In the genomic region with DNA sequence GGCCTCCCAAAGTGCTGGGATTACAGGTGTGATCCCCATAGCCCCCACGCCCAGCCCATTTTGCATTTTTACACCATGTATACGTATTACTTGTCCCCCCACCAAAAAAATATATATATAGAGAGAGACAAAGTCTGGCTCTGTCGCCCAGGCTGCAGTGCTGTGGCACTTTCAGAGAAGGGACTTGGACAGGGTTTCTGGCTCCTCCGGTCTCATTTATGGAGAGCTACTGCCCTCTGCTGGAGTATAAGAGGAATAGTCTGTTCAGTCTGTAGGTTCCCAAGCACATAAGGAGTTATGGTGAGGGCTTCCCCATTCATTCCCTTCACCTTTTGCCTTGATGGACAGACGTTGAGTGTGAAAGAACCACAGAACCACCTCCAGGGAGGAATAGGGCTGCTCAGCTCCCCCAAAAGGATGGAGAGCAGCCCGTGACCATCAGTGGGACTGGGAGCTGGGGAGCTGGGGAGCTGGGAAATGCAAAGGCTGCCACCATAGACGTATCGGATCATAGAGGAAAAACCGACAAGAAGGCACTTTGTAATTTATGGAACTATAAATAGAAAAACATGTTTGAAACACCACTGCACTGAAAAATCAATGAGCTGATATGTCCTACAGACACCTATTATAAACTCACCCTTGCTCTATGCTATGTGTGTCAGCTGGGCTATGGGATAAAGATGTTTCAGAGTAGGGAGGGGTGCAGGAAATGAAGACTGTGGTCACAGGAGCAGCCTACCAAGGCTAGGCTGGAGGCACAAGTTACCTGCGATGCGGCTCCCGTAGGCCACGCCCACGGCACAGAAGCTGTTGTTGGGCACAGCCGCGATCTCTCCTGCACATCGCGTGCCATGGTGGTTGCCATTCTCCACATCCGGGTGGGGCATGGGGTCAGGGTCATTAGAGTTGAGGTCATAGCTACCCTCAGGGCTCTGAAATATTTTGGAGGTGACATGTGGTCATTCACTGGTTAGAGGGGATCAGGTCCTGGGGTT, we compare ENCODE assay signal across 8 cellular contexts. TPM values are rescaled to one million over a fixed set of nuclear protein-coding genes. Genes with fewer than 3 reads are reported as not detected.
A peak's percentile ranks its signal among the peaks of the same experiment; 100 is the strongest.
DNase-seq lines count a peak whose midpoint lies in the region; ATAC-seq and TF ChIP-seq lines count a peak whose summit lies in the region.

No MANE protein-coding gene starts in this region.

- no peak overlapping the region for H3K4me3 Mint-ChIP-seq in activated CD4-positive, alpha-beta memory T cell treated with anti-CD3 and anti-CD28 coated beads, Interleukin-2, amount 10 ng/mL, durations not matched to agents 7 days and 5 days
- H3K4me3 Mint-ChIP-seq in natural killer cell, result peak overlapping the region; percentile 4

- CTCF ChIA-PET in activated CD4-positive, alpha-beta memory T cell treated with anti-CD3 and anti-CD28 coated beads, Interleukin-2, amount 10 ng/mL, durations not matched to agents 7 days and 5 days (lab: Charles Lee), result interaction anchor here (0.7 to 9.9 kb wide), 30 partner anchors 10 to 607 kb away, joined by 3 to 95 read pairs (median 4); partner anchors contain the start of genes APOA5, CEP164, PAFAH1B2 and SIDT2

- no peak overlapping the region for H3K4me3 ChIP-seq in GM12865 (ENCODE audit: low read depth, low read length)

- POLR2A ChIA-PET in activated CD4-positive, alpha-beta memory T cell treated with anti-CD3 and anti-CD28 coated beads, Interleukin-2, amount 10 ng/mL, durations not matched to agents 7 days and 5 days (lab: Charles Lee), result interaction anchor here (1.0 to 2.4 kb wide), 7 partner anchors 9 to 338 kb away, joined by 3 to 17 read pairs (median 7); partner anchors contain the start of genes CEP164, PAFAH1B2 and SIDT2

- peak overlapping the region; percentile 49 for H3K27ac Mint-ChIP-seq in activated CD4-positive, alpha-beta memory T cell treated with anti-CD3 and anti-CD28 coated beads, Interleukin-2, amount 10 ng/mL, durations not matched to agents 7 days and 5 days
- peak overlapping the region; percentile 64 to 75 for H3K27ac Mint-ChIP-seq in natural killer cell

- no peaks in the 10 kb centered on the region for H3K27me3 Mint-ChIP-seq in activated CD4-positive, alpha-beta memory T cell treated with anti-CD3 and anti-CD28 coated beads, Interleukin-2, amount 10 ng/mL, durations not matched to agents 7 days and 5 days
- H3K27me3 Mint-ChIP-seq in natural killer cell (ENCODE audit: low read depth in 2 of 2), result no peaks in the 10 kb centered on the region

- ATAC-seq in natural killer cell (peak; percentile 68 to 79 (median 68)), GM21360 (IDR thresholded peaks at IDR 0.05; ENCODE audit: unreplicated experiment) (no peak)

- H3K4me1 Mint-ChIP-seq in activated CD4-positive, alpha-beta memory T cell treated with anti-CD3 and anti-CD28 coated beads, Interleukin-2, amount 10 ng/mL, durations not matched to agents 7 days and 5 days, result peaks cover 36% of the 10 kb centered on the region
- peaks cover 35 to 52% of the 10 kb centered on the region in 2 donors for H3K4me1 Mint-ChIP-seq in natural killer cell

- H3K9me3 Mint-ChIP-seq in activated CD4-positive, alpha-beta memory T cell treated with anti-CD3 and anti-CD28 coated beads, Interleukin-2, amount 10 ng/mL, durations not matched to agents 7 days and 5 days, result no peaks in the 10 kb centered on the region
- H3K9me3 Mint-ChIP-seq in natural killer cell, result no peaks in the 10 kb centered on the region

- intact Hi-C loops in natural killer cell (cut with micrococcal nuclease), result loop anchor here (1.0 to 10.0 kb wide), 4 partner anchors 48 to 494 kb away; partner anchors contain the start of genes SIDT2 and ZPR1

- peaks cover 88% of the 10 kb centered on the region for H3K36me3 Mint-ChIP-seq in activated CD4-positive, alpha-beta memory T cell treated with anti-CD3 and anti-CD28 coated beads, Interleukin-2, amount 10 ng/mL, durations not matched to agents 7 days and 5 days (ENCODE audit: low read depth)
- H3K36me3 Mint-ChIP-seq in natural killer cell, result no peaks in the 10 kb centered on the region

- DNase-seq in A172 (ENCODE audit: low spot score) (peak; percentile 54), GM12865 (ENCODE audit: low read depth) (peak; percentile 83), HT1080 (ENCODE audit: low read depth) (peak; percentile 52), NCI-H748 (lab: John Stamatoyannopoulos, UW; ENCODE audit: unreplicated experiment) (peak; percentile 64), fibroblast of gingiva (ENCODE audit: low read depth) (peak; percentile 70), natural killer cell (no peak)
- peak; percentile 51 for DNase-seq in activated CD4-positive, alpha-beta memory T cell treated with anti-CD3 and anti-CD28 coated beads, Interleukin-2, amount 10 ng/mL, durations not matched to agents 7 days and 5 days

- TF ChIP-seq CTCF in GM12865 (IDR thresholded peaks at IDR 0.05; ENCODE audit: insufficient read depth, low read depth, low read length, missing control alignments) (peak; percentile 79), natural killer cell (IDR thresholded peaks at IDR 0.05) (peak; percentile 73)

RNA-seq across cellular contexts. Expression of gene PCSK7, which starts 5.2 kb away (rescaled TPM):
- total RNA-seq in A172 (2014; rRNA removed; shearing (Covaris generic)), result 21.3 and 24.1 TPM in 2 replicates
- 39.6 and 45.7 TPM in 2 replicates for total RNA-seq in HT1080 (2014; rRNA removed; shearing (Covaris generic))
- 23.4 and 26.4 TPM in 2 replicates for polyA plus RNA-seq in HT1080 (2015; cell fraction: cytosol; rRNA removed)
- 62.4 and 77.0 TPM in 2 replicates for polyA plus RNA-seq in HT1080 (2015; cell fraction: nucleus; rRNA removed)
- total RNA-seq in activated CD4-positive, alpha-beta memory T cell treated with anti-CD3 and anti-CD28 coated beads, Interleukin-2, amount 10 ng/mL, durations not matched to agents 7 days and 5 days, result 100 to 1,000 TPM; 181 to 182 TPM
- total RNA-seq in natural killer cell, result 100 to 1,000 TPM; 397 to 471 (median 441) TPM

RNA-seq across cellular contexts. Expression of gene RNF214, which starts 5.8 kb away (rescaled TPM):
- total RNA-seq in A172 (2014; rRNA removed; shearing (Covaris generic)), result 5.1 and 10.4 TPM in 2 replicates
- total RNA-seq in HT1080 (2014; rRNA removed; shearing (Covaris generic)), result 7.5 and 9.3 TPM in 2 replicates
- 13.8 and 15.5 TPM in 2 replicates for polyA plus RNA-seq in HT1080 (2015; cell fraction: cytosol; rRNA removed)
- 24.4 and 28.0 TPM in 2 replicates for polyA plus RNA-seq in HT1080 (2015; cell fraction: nucleus; rRNA removed)
- 10 to 100 TPM; 23.1 to 23.6 TPM for total RNA-seq in activated CD4-positive, alpha-beta memory T cell treated with anti-CD3 and anti-CD28 coated beads, Interleukin-2, amount 10 ng/mL, durations not matched to agents 7 days and 5 days
- 10 to 100 TPM; 13.7 to 20.7 (median 17.3) TPM for total RNA-seq in natural killer cell

RNA-seq across cellular contexts. Expression of gene TAGLN, which starts 27.5 kb away (rescaled TPM):
- total RNA-seq in A172 (2014; rRNA removed; shearing (Covaris generic)), result 48.3 and 102 TPM in 2 replicates
- 26.6 and 29.8 TPM in 2 replicates for total RNA-seq in HT1080 (2014; rRNA removed; shearing (Covaris generic))
- 45.6 and 57.0 TPM in 2 replicates for polyA plus RNA-seq in HT1080 (2015; cell fraction: cytosol; rRNA removed)
- 36.7 and 41.3 TPM in 2 replicates for polyA plus RNA-seq in HT1080 (2015; cell fraction: nucleus; rRNA removed)
- total RNA-seq in activated CD4-positive, alpha-beta memory T cell treated with anti-CD3 and anti-CD28 coated beads, Interleukin-2, amount 10 ng/mL, durations not matched to agents 7 days and 5 days, result 1 to 10 TPM; 5.2 to 5.8 TPM
- total RNA-seq in natural killer cell, result 10 to 100 TPM in 1 of 3 donors, 1 to 10 TPM in 2; 8.2 to 18.0 (median 8.3) TPM

RNA-seq across cellular contexts. Expression of gene SIDT2, which starts 48.1 kb away (rescaled TPM):
- total RNA-seq in A172 (2014; rRNA removed; shearing (Covaris generic)), result 3.1 and 3.6 TPM in 2 replicates
- 3.0 and 4.3 TPM in 2 replicates for total RNA-seq in HT1080 (2014; rRNA removed; shearing (Covaris generic))
- 11.2 and 13.0 TPM in 2 replicates for polyA plus RNA-seq in HT1080 (2015; cell fraction: cytosol; rRNA removed)
- polyA plus RNA-seq in HT1080 (2015; cell fraction: nucleus; rRNA removed), result 26.1 and 29.0 TPM in 2 replicates
- total RNA-seq in activated CD4-positive, alpha-beta memory T cell treated with anti-CD3 and anti-CD28 coated beads, Interleukin-2, amount 10 ng/mL, durations not matched to agents 7 days and 5 days, result 10 to 100 TPM; 38.1 to 42.9 TPM
- 100 to 1,000 TPM in 1 of 3 donors, 10 to 100 TPM in 2; 80.0 to 111 (median 82.0) TPM for total RNA-seq in natural killer cell
